Comparison of ENCODE assay signal across 9 cellular contexts in genomic region chr3:56796202-56796601, GRCh38. TPM values are rescaled to one million over a fixed set of nuclear protein-coding genes. Genes with fewer than 3 reads are reported as not detected.
DNase-seq lines count a peak whose midpoint lies in the region; ATAC-seq, FAIRE-seq and TF ChIP-seq lines count a peak whose summit lies in the region.
"Had no signal": no experiment of that assay in that cellular context is flagged by ENCODE, and none has a peak within 500 bp of the region (broad histone marks: within the 10 kb centered on the region; RNA-seq: fewer than 3 reads in every experiment).

No MANE protein-coding gene starts in this region.

- H3K79me2 ChIP-seq in Karpas-422 (ENCODE audit: low read length), result no peaks in the 10 kb centered on the region

- H3K27ac ChIP-seq in Karpas-422 (ENCODE audit: low read length), result no peak overlapping the region
- H3K27ac ChIP-seq: A549 had no signal

- TF ChIP-seq CTCF in bronchial epithelial cell (IDR thresholded peaks at IDR 0.05; ENCODE audit: insufficient read depth, low read length, severe bottlenecking) (no peak), retinal pigment epithelial cell (conservative IDR thresholded peaks at IDR 0.05; ENCODE audit: low read depth, low read length) (no peak)

- DNase-seq in NCI-H2171 treated with DMSO at 0.1 percent for 48 hours (lab: John Stamatoyannopoulos, UW) (peak; percentile 43), NCI-H2171 (lab: John Stamatoyannopoulos, UW) (no peak), SIG-M5 (lab: John Stamatoyannopoulos, UW) (peak; percentile 38), bronchial epithelial cell (ENCODE audit: low read depth) (peak; percentile 37), retinal pigment epithelial cell (ENCODE audit: low read depth) (peak; percentile 24), NK-92 (lab: John Stamatoyannopoulos, UW; ENCODE audit: unreplicated experiment) (no peak), Karpas-422 (no peak)

- H3K27me3 ChIP-seq in bronchial epithelial cell (ENCODE audit: control insufficient read depth, insufficient read depth, low read length) (no peaks in the 10 kb centered on the region), Karpas-422 (ENCODE audit: low read length) (no peaks in the 10 kb centered on the region)

- no peak overlapping the region for H2AFZ ChIP-seq in Karpas-422 (ENCODE audit: low read length)

- no peak for FAIRE-seq in bronchial epithelial cell (lab: Jason Lieb, UNC)
- FAIRE-seq: A549 had no signal

- no peaks in the 10 kb centered on the region for H3K9me2 ChIP-seq in Karpas-422 (replicated peaks; ENCODE audit: insufficient read depth, low read length)

- H3K36me3 ChIP-seq in bronchial epithelial cell (ENCODE audit: control insufficient read depth, insufficient read depth, low read length), result no peaks in the 10 kb centered on the region
- H3K36me3 ChIP-seq in Karpas-422 (ENCODE audit: insufficient read depth, low read length), result no peaks in the 10 kb centered on the region

- peaks cover 6% of the 10 kb centered on the region; the same call in 1 of the 2 replicates for H3K4me1 ChIP-seq in Karpas-422 (ENCODE audit: low read length)
- H3K4me1 ChIP-seq: A549 had no signal

- H4K20me1 ChIP-seq in Karpas-422 (ENCODE audit: insufficient read depth, low read depth, low read length), result peaks cover 9% of the 10 kb centered on the region; the same call in 1 of the 2 replicates

- no peak for ATAC-seq in HG03095 (IDR thresholded peaks at IDR 0.05; ENCODE audit: unreplicated experiment)
- ATAC-seq: A549 had no signal

- no peak overlapping the region for H3K4me2 ChIP-seq in Karpas-422 (ENCODE audit: low read depth, low read length, poor library complexity, severe bottlenecking)
- H3K4me2 ChIP-seq: A549 had no signal

- no peaks in the 10 kb centered on the region for H3K9me3 ChIP-seq in Karpas-422 (ENCODE audit: low read length)
- H3K9me3 ChIP-seq: A549 had no signal

- no peak overlapping the region for H3K9ac ChIP-seq in Karpas-422 (ENCODE audit: low read length)

- H3K4me3 ChIP-seq in bronchial epithelial cell (ENCODE audit: low read depth, low read length) (no peak overlapping the region), retinal pigment epithelial cell (ENCODE audit: low read length) (peak overlapping the region; percentile 97), Karpas-422 (ENCODE audit: low read length) (no peak overlapping the region)
- H3K4me3 ChIP-seq: A549 had no signal

RNA-seq across cellular contexts. Expression of gene ARHGEF3, which starts 5.5 kb away (rescaled TPM):
- 11.9 and 12.1 TPM in 2 replicates for total RNA-seq in bronchial epithelial cell
- 4.7 and 7.7 TPM in 2 replicates for total RNA-seq in Karpas-422 (2014; rRNA removed; shearing (Covaris generic); ENCODE audit: low replicate concordance)

Comparison
In these comparisons a context has a peak if more than half of its experiments do, and no peak if none do; other contexts are left out.
1. DNase-seq: peak in NCI-H2171 treated with DMSO at 0.1 percent for 48 hours (single experiment), SIG-M5 (single experiment), bronchial epithelial cell (single experiment) and retinal pigment epithelial cell (single experiment); none in NCI-H2171 (single experiment), NK-92 (single experiment) and Karpas-422 (single experiment).